In the genomic region with DNA sequence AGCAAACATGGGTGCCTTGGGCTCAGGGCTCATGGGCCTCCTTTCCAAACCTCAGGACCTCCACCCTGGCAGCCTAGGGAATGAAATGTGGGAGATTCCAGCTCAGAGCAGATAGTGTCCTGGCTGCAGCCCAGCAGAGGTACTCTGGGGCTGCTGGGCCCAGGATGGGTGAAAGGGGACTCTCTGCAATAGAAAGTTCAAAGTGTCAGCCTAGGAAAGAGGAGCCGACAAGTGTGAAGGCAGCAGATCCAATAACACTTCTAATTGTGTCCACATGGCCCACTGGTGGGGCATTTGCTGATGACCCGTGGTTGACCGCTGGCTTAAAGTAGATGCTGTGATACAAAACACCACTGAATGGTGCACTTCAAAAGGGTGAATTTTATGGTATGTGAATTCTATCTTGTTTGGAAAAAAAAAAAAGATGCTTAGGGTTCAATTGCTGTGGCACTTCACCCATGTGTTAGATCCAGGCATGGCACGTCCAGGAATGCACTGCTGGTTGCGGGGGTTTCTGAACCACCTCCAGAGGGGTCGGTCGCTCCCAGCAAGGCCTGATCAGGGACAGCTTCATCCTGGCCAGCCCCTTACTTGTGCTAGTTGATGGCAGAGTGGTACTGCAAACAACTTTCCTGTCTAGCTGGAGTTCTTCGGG, we compare ENCODE assay signal across 16 cellular contexts. TPM values are rescaled to one million over a fixed set of nuclear protein-coding genes. Genes with fewer than 3 reads are reported as not detected.
DNase-seq lines count a peak whose midpoint lies in the region; ATAC-seq and TF ChIP-seq lines count a peak whose summit lies in the region.
"Had no signal": no experiment of that assay in that cellular context is flagged by ENCODE, and none has a peak within 500 bp of the region (broad histone marks: within the 10 kb centered on the region; RNA-seq: fewer than 3 reads in every experiment).

No MANE protein-coding gene starts in this region.

- H3K4me3 ChIP-seq in colonic mucosa, result no peak overlapping the region
- H3K4me3 ChIP-seq in mucosa of descending colon, result no peak overlapping the region
- H3K4me3 ChIP-seq in thyroid gland (replicated peaks in 1 of 3), result no peak overlapping the region
- no peak overlapping the region for H3K4me3 ChIP-seq in suprapubic skin
- H3K4me3 ChIP-seq: neural progenitor cell had no signal

- intact Hi-C loops in colonic mucosa (cut with DNase I), result no loop called here
- intact Hi-C loops in mucosa of descending colon (cut with DNase I, micrococcal nuclease), result no loop called here
- intact Hi-C loops in thyroid gland (cut with DNase I), result no loop called here

- H3K4me1 ChIP-seq in colonic mucosa (peaks cover 23% of the 10 kb centered on the region), mucosa of descending colon (ENCODE audit: low read depth) (peaks cover 15% of the 10 kb centered on the region), thyroid gland (peaks cover 21 to 61% of the 10 kb centered on the region in 2 donors), suprapubic skin (peaks cover 96% of the 10 kb centered on the region)

- H3K27ac ChIP-seq in colonic mucosa (peak overlapping the region; percentile 20), thyroid gland (peak overlapping the region in 2 of 3 donors; percentile 7 to 41), suprapubic skin (no peak overlapping the region)
- H3K27ac ChIP-seq: neural progenitor cell had no signal

- peaks cover 6% of the 10 kb centered on the region for H3K27me3 Mint-ChIP-seq in T-helper 2 cell treated with Interferon-gamma antibody and Interleukin-4, amounts not matched to agents 5 μg/mL and 100 μg/mL, for 36 hours (ENCODE audit: low read depth)
- H3K27me3 Mint-ChIP-seq: activated CD4-positive, alpha-beta T cell treated with anti-CD3 and anti-CD28 coated beads for 36 hours had no signal

- no peak overlapping the region for H3K4me3 Mint-ChIP-seq in T-helper 2 cell treated with Interferon-gamma antibody and Interleukin-4, amounts not matched to agents 5 μg/mL and 100 μg/mL, for 36 hours
- H3K4me3 Mint-ChIP-seq: activated CD4-positive, alpha-beta T cell treated with anti-CD3 and anti-CD28 coated beads for 36 hours; activated T-helper 1 cell treated with anti-CD3 and anti-CD28 coated beads, Interleukin-12 subunit alpha, Interleukin-12 subunit beta, Interleukin-2, Interleukin-4 antibody, amounts not matched to agents 30 ng/mL and 10 ng/mL and 1 ng/mL, durations not matched to agents 14 hours and 24 hours and 36 hours; CD4-positive, CD25-positive, alpha-beta regulatory T cell; immature natural killer cell; neural progenitor cell had no signal

- 86 to 87% methylated on average over 8 of the region's 8 CpGs for WGBS in thyroid gland, 2 donors
- 55% methylated on average over 7 of the region's 8 CpGs for WGBS in suprapubic skin

- ATAC-seq in mucosa of descending colon, result no peak
- ATAC-seq: activated CD4-positive, alpha-beta T cell treated with anti-CD3 and anti-CD28 coated beads for 36 hours had no signal

- peak overlapping the region in 1 of 2 donors; percentile 41 for H3K9ac ChIP-seq in colonic mucosa (ENCODE audit: low read depth in 2 of 2, low read length in 2 of 2)
- H3K9ac ChIP-seq: neural progenitor cell had no signal

- TF ChIP-seq EP300 in Ishikawa (IDR thresholded peaks at IDR 0.05; ENCODE audit: borderline replicate concordance) (0 out of 2 replicates have a peak, but pooled peaks have one; percentile 6), suprapubic skin (IDR thresholded peaks at IDR 0.05) (no peak)

- H3K9me3 ChIP-seq in colonic mucosa (no peaks in the 10 kb centered on the region), mucosa of descending colon (no peaks in the 10 kb centered on the region), thyroid gland (no peaks in the 10 kb centered on the region), suprapubic skin (no peaks in the 10 kb centered on the region)

- no peaks in the 10 kb centered on the region for H3K9me3 Mint-ChIP-seq in T-helper 2 cell treated with Interferon-gamma antibody and Interleukin-4, amounts not matched to agents 5 μg/mL and 100 μg/mL, for 36 hours
- H3K9me3 Mint-ChIP-seq: activated T-helper 1 cell treated with anti-CD3 and anti-CD28 coated beads, Interleukin-12 subunit alpha, Interleukin-12 subunit beta, Interleukin-2, Interleukin-4 antibody, amounts not matched to agents 30 ng/mL and 10 ng/mL and 1 ng/mL, durations not matched to agents 14 hours and 24 hours and 36 hours; immature natural killer cell; neural progenitor cell had no signal

- H3K4me1 Mint-ChIP-seq in T-helper 2 cell treated with Interferon-gamma antibody and Interleukin-4, amounts not matched to agents 5 μg/mL and 100 μg/mL, for 36 hours (ENCODE audit: low read depth), result no peaks in the 10 kb centered on the region
- H3K4me1 Mint-ChIP-seq: CD4-positive, CD25-positive, alpha-beta regulatory T cell; immature natural killer cell had no signal

- H3K27me3 ChIP-seq in colonic mucosa, result no peaks in the 10 kb centered on the region
- H3K27me3 ChIP-seq in thyroid gland, result no peaks in the 10 kb centered on the region
- H3K27me3 ChIP-seq in suprapubic skin, result no peaks in the 10 kb centered on the region
- H3K27me3 ChIP-seq: neural progenitor cell had no signal

- no peak for TF ChIP-seq POLR2A in thyroid gland (IDR thresholded peaks at IDR 0.05)
- TF ChIP-seq POLR2A in suprapubic skin (IDR thresholded peaks at IDR 0.05), result no peak

- no peak for DNase-seq in colonic mucosa
- peak in 2 of 3 donors; percentile 8 to 40 for DNase-seq in mucosa of descending colon
- no peak for DNase-seq in thyroid gland
- no peak for DNase-seq in T-helper 2 cell treated with Interferon-gamma antibody and Interleukin-4, amounts not matched to agents 5 μg/mL and 100 μg/mL, for 36 hours (ENCODE audit: low spot score)
- no peak for DNase-seq in cerebellum (ENCODE audit: low spot score)
- no peak for DNase-seq in suprapubic skin (ENCODE audit: low spot score in 2 of 2)
- DNase-seq: activated CD4-positive, alpha-beta T cell treated with anti-CD3 and anti-CD28 coated beads for 36 hours; CD4-positive, CD25-positive, alpha-beta regulatory T cell; central memory CD4-positive, alpha-beta T cell; GDM1; immature natural killer cell; NCI-H2081; NK-92 treated with Interleukin-12 subunit alpha and Interleukin-12 subunit beta, amount 100 ng/mL, for 24 hours had no signal

- H3K36me3 Mint-ChIP-seq in T-helper 2 cell treated with Interferon-gamma antibody and Interleukin-4, amounts not matched to agents 5 μg/mL and 100 μg/mL, for 36 hours (ENCODE audit: low read depth), result no peaks in the 10 kb centered on the region
- H3K36me3 Mint-ChIP-seq: CD4-positive, CD25-positive, alpha-beta regulatory T cell; immature natural killer cell had no signal

- TF ChIP-seq CTCF in colonic mucosa (IDR thresholded peaks at IDR 0.05) (no peak), mucosa of descending colon (IDR thresholded peaks at IDR 0.05) (no peak), thyroid gland (IDR thresholded peaks at IDR 0.05) (no peak), suprapubic skin (IDR thresholded peaks at IDR 0.05) (no peak)

- no peak for TF ChIP-seq RAD21 in Ishikawa (IDR thresholded peaks at IDR 0.05; ENCODE audit: low read depth)

- no peak overlapping the region for H3K27ac Mint-ChIP-seq in T-helper 2 cell treated with Interferon-gamma antibody and Interleukin-4, amounts not matched to agents 5 μg/mL and 100 μg/mL, for 36 hours
- H3K27ac Mint-ChIP-seq: activated CD4-positive, alpha-beta T cell treated with anti-CD3 and anti-CD28 coated beads for 36 hours; activated T-helper 1 cell treated with anti-CD3 and anti-CD28 coated beads, Interleukin-12 subunit alpha, Interleukin-12 subunit beta, Interleukin-2, Interleukin-4 antibody, amounts not matched to agents 30 ng/mL and 10 ng/mL and 1 ng/mL, durations not matched to agents 14 hours and 24 hours and 36 hours; CD4-positive, CD25-positive, alpha-beta regulatory T cell; immature natural killer cell; neural progenitor cell had no signal

- H3K36me3 ChIP-seq in colonic mucosa, result peaks cover 5% of the 10 kb centered on the region
- H3K36me3 ChIP-seq in mucosa of descending colon (ENCODE audit: low read depth), result no peaks in the 10 kb centered on the region
- H3K36me3 ChIP-seq in thyroid gland, result peaks cover 25 to 42% of the 10 kb centered on the region in 2 donors
- H3K36me3 ChIP-seq in suprapubic skin, result peaks cover 31% of the 10 kb centered on the region

TF ChIP-seq in Ishikawa, 13 proteins besides CTCF, POLR2A, EP300 and RAD21:
- TF ChIP-seq, protein P1, sequence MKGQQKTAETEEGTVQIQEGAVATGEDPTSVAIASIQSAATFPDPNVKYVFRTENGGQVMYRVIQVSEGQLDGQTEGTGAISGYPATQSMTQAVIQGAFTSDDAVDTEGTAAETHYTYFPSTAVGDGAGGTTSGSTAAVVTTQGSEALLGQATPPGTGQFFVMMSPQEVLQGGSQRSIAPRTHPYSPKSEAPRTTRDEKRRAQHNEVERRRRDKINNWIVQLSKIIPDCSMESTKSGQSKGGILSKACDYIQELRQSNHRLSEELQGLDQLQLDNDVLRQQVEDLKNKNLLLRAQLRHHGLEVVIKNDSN (IDR thresholded peaks at IDR 0.05), result no peak
- TF ChIP-seq TAF1 (IDR thresholded peaks at IDR 0.05; ENCODE audit: low read depth) (peak; percentile 15; the same call in 1 of the 2 replicates), ZBTB7A (IDR thresholded peaks at IDR 0.05; ENCODE audit: low read depth) (no peak)

RNA-seq across cellular contexts. Expression of gene AMOTL2, which starts 20.9 kb away (rescaled TPM):
- 10 to 100 TPM; 17.8 to 19.9 TPM for total RNA-seq in colonic mucosa
- 10 to 100 TPM; 17.9 to 35.1 (median 21.2) TPM for total RNA-seq in mucosa of descending colon
- total RNA-seq in thyroid gland, result 100 to 1,000 TPM in 3 of 4 donors, 10 to 100 TPM in 1; 76.0 to 149 (median 117) TPM
- 49.3 TPM for total RNA-seq in cerebellum
- 100 to 1,000 TPM in 2 of 4 donors, 10 to 100 TPM in 2; 80.4 to 118 (median 95.8) TPM for total RNA-seq in suprapubic skin
- total RNA-seq: activated T-helper 1 cell treated with anti-CD3 and anti-CD28 coated beads, Interleukin-12 subunit alpha, Interleukin-12 subunit beta, Interleukin-2, Interleukin-4 antibody, amounts not matched to agents 30 ng/mL and 10 ng/mL and 1 ng/mL, durations not matched to agents 14 hours and 24 hours and 36 hours; CD4-positive, CD25-positive, alpha-beta regulatory T cell had no signal

Comparison
In these comparisons a context has a peak if more than half of its experiments do, and no peak if none do; other contexts are left out.
1. DNase-seq: peak in mucosa of descending colon (2 of 3); none in colonic mucosa (single experiment), thyroid gland (0 of 2), T-helper 2 cell treated with Interferon-gamma antibody and Interleukin-4, amounts not matched to agents 5 μg/mL and 100 μg/mL, for 36 hours (single experiment), cerebellum (single experiment) and suprapubic skin (0 of 2).